In the genomic region with DNA sequence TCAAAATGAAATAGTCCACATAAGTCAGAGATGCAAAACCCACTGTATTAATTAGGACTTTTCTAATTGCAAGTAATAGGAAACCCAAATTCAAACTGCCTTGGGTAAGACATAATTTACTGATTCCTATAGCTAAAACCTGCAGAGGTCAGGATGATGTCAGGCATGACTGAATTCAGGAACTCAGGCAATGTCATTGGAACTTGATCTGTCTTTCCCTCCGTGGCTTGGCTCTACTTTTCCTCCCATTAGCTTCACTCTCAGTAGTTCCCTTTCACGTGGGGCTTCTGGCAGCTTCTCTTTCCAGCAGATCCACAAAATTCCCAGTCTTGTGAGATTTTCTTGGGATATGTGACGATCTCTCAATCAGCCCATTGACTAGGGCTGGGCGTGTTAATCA, we compare ENCODE assay signal across 24 cellular contexts. TPM values are rescaled to one million over a fixed set of nuclear protein-coding genes. Genes with fewer than 3 reads are reported as not detected.
A peak's percentile ranks its signal among the peaks of the same experiment; 100 is the strongest.
DNase-seq lines count a peak whose midpoint lies in the region; ATAC-seq and TF ChIP-seq lines count a peak whose summit lies in the region.
"Had no signal": no experiment of that assay in that cellular context is flagged by ENCODE, and none has a peak within 500 bp of the region (broad histone marks: within the 10 kb centered on the region; RNA-seq: fewer than 3 reads in every experiment).

No MANE protein-coding gene starts in this region.

- H3K27me3 Mint-ChIP-seq in CD14-positive monocyte (ENCODE audit: low read depth in 3 of 3) (peaks cover 0 to 5% (median 0%) of the 10 kb centered on the region in 3 donors), H9 (ENCODE audit: low read depth) (peaks cover 42% of the 10 kb centered on the region), brain (peaks cover 18% of the 10 kb centered on the region)

- H3K9me3 ChIP-seq in H9 (ENCODE audit: control insufficient read depth, low read depth, low read length) = no peaks in the 10 kb centered on the region
- no peaks in the 10 kb centered on the region for H3K9me3 ChIP-seq in psoas muscle
- H3K9me3 ChIP-seq: ascending aorta, testis had no signal

- WGBS in H9 (ENCODE audit: extremely low coverage, insufficient read length, low lambda C conversion rate) = no CpG with 5 or more reads among the region's 4 CpGs
- 48 to 65% (median 48%) methylated on average over 4 of the region's 4 CpGs for WGBS in psoas muscle, 3 donors

- TF ChIP-seq CTCF in CD14-positive monocyte (IDR thresholded peaks at IDR 0.05) (no peak), H9 (conservative IDR thresholded peaks at IDR 0.05) (no peak), brain (conservative IDR thresholded peaks at IDR 0.05) (no peak), psoas muscle (IDR thresholded peaks at IDR 0.05) (no peak)

- no peak overlapping the region for H4K5ac ChIP-seq in H9 (ENCODE audit: insufficient read length, low read depth, low read length)

- no peaks in the 10 kb centered on the region for H4K20me1 ChIP-seq in H9 (ENCODE audit: control insufficient read depth, insufficient read depth, insufficient read length)

- H3K9me3 Mint-ChIP-seq in CD14-positive monocyte = peaks cover 0 to 4% (median 3%) of the 10 kb centered on the region in 7 donors
- H3K9me3 Mint-ChIP-seq in H9 = peaks cover 6 to 11% of the 10 kb centered on the region in 2 experiments
- peaks cover 0 to 6% (median 3%) of the 10 kb centered on the region in 5 experiments for H3K9me3 Mint-ChIP-seq in brain

- no peak overlapping the region for H3K9ac ChIP-seq in H9 (ENCODE audit: extremely low read depth, insufficient read length, low read length)

- no peak overlapping the region for H2BK20ac ChIP-seq in H9 (ENCODE audit: low read depth, low read length, poor library complexity, severe bottlenecking)

- no peak overlapping the region for H3K56ac ChIP-seq in H9 (ENCODE audit: insufficient read length, low read depth, low read length)

- no peak for ATAC-seq in psoas muscle
- ATAC-seq in HG03354 (IDR thresholded peaks at IDR 0.05; ENCODE audit: poor library complexity, severe bottlenecking, unreplicated experiment) = no peak
- ATAC-seq: WTC11 had no signal

- H3K18ac ChIP-seq in H9 (ENCODE audit: insufficient read length, low read depth, low read length) = no peak overlapping the region

- H3K36me3 Mint-ChIP-seq in CD14-positive monocyte = peaks cover 4 to 8% of the 10 kb centered on the region in 2 donors
- peaks cover 0 to 5% (median 3%) of the 10 kb centered on the region in 3 experiments; a peak in 5 of 7 replicates for H3K36me3 Mint-ChIP-seq in H9 (ENCODE audit: insufficient read depth in 1 of 3, low read depth in 3 of 3)
- H3K36me3 Mint-ChIP-seq in brain = no peaks in the 10 kb centered on the region
- H3K36me3 Mint-ChIP-seq: CD4-positive, CD25-positive, alpha-beta regulatory T cell had no signal

- H3K4me1 Mint-ChIP-seq in CD14-positive monocyte (peaks cover 35% of the 10 kb centered on the region), H9 (peaks cover 31 to 32% of the 10 kb centered on the region in 2 experiments), brain (peaks cover 36% of the 10 kb centered on the region)

- no peak overlapping the region for H2BK15ac ChIP-seq in H9 (ENCODE audit: low read depth, low read length)

- H3K27ac ChIP-seq in H9 (ENCODE audit: insufficient read length, low read depth, low read length) (no peak overlapping the region), psoas muscle (peak overlapping the region; percentile 92)
- H3K27ac ChIP-seq: ascending aorta, testis had no signal

- DNase-seq in CD14-positive monocyte (ENCODE audit: low spot score) (no peak), H9 (no peak), psoas muscle (no peak), activated gamma-delta T cell (lab: John Stamatoyannopoulos, UW) (no peak), GOT3 (lab: John Stamatoyannopoulos, UW) (no peak)
- DNase-seq: activated CD4-positive, alpha-beta T cell treated with anti-CD3 and anti-CD28 coated beads, Interleukin-2, amount 50 U/mL, for 48 hours; activated CD8-positive, alpha-beta memory T cell treated with anti-CD3 and anti-CD28 coated beads, Interleukin-2, amount 50 U/mL, for 4 hours; activated naive CD8-positive, alpha-beta T cell treated with anti-CD3 and anti-CD28 coated beads for 36 hours; CD4-positive, CD25-positive, alpha-beta regulatory T cell; central memory CD4-positive, alpha-beta T cell; DMS 273 treated with DMSO at 0.1 percent for 48 hours; islet precursor cell; NCI-H146; NCI-H69; nucleus accumbens; spleen; stimulated activated CD4-positive, alpha-beta T cell treated with anti-CD3 and anti-CD28 coated beads, Interleukin-4, amount 100 ng/mL, for 1 hour; stimulated activated naive CD4-positive, alpha-beta T cell treated with Interleukin-2 at 50 U/mL for 16 hours; T-helper 9 cell; testis had no signal

- no peak overlapping the region for H2AK5ac ChIP-seq in H9 (ENCODE audit: insufficient read length, low read length)

- peaks cover 1% of the 10 kb centered on the region; the same call in 1 of the 2 replicates for H3K79me2 ChIP-seq in H9 (ENCODE audit: insufficient read depth, low read length)

- no peak overlapping the region for H3K4me2 ChIP-seq in H9 (ENCODE audit: insufficient read depth, insufficient read length, low read length)

- peak overlapping the region; percentile 4 for H2BK12ac ChIP-seq in H9 (ENCODE audit: insufficient read length, low read depth, low read length)

- H3K23ac ChIP-seq in H9 (ENCODE audit: insufficient read length, low read depth, low read length) = no peak overlapping the region

- H3K27ac Mint-ChIP-seq in CD14-positive monocyte = peak overlapping the region in 5 of 7 donors; percentile 65 to 97 (median 94)
- no peak overlapping the region for H3K27ac Mint-ChIP-seq in H9
- H3K27ac Mint-ChIP-seq in brain = peak overlapping the region in 2 of 5 experiments; percentile 19 to 63
- H3K27ac Mint-ChIP-seq: activated naive CD8-positive, alpha-beta T cell treated with anti-CD3 and anti-CD28 coated beads for 36 hours; CD4-positive, CD25-positive, alpha-beta regulatory T cell; WTC11 had no signal

- H2BK5ac ChIP-seq in H9 (ENCODE audit: insufficient read length, low read length) = no peak overlapping the region

- H3K23me2 ChIP-seq in H9 (ENCODE audit: insufficient read length, low read depth, low read length, poor library complexity, severe bottlenecking) = peaks cover 16% of the 10 kb centered on the region

- no peak overlapping the region for H3K4me3 Mint-ChIP-seq in CD14-positive monocyte
- no peak overlapping the region for H3K4me3 Mint-ChIP-seq in H9
- H3K4me3 Mint-ChIP-seq in brain = peak overlapping the region in 3 of 5 experiments; percentile 47 to 76 (median 64)
- H3K4me3 Mint-ChIP-seq: activated naive CD8-positive, alpha-beta T cell treated with anti-CD3 and anti-CD28 coated beads for 36 hours; WTC11 had no signal

- H3K4me3 ChIP-seq in psoas muscle = no peak overlapping the region
- H3K4me3 ChIP-seq: ascending aorta, spleen, testis had no signal

- H3T11ph ChIP-seq in H9 (ENCODE audit: low read length) = no peak overlapping the region

- no peak overlapping the region for H4K8ac ChIP-seq in H9 (replicated peaks; ENCODE audit: insufficient read length, low read depth, low read length)

- H4K91ac ChIP-seq in H9 (ENCODE audit: insufficient read length, low read depth, low read length) = no peak overlapping the region

- peaks cover 5% of the 10 kb centered on the region; the same call in 1 of the 2 replicates for H3K4me1 ChIP-seq in H9 (ENCODE audit: insufficient read depth, low read length)
- H3K4me1 ChIP-seq in psoas muscle = peaks cover 32% of the 10 kb centered on the region

- H2BK120ac ChIP-seq in H9 (ENCODE audit: low read depth, low read length, poor library complexity, severe bottlenecking) = no peak overlapping the region

- H3K27me3 ChIP-seq in H9 (ENCODE audit: insufficient read depth, low read length) (peaks cover 2% of the 10 kb centered on the region; the same call in 1 of the 2 replicates), psoas muscle (ENCODE audit: insufficient read depth in 3 of 3, low read length in 2 of 3) (no peaks in the 10 kb centered on the region)
- H3K27me3 ChIP-seq: ascending aorta, testis had no signal

- no peak overlapping the region for H3K14ac ChIP-seq in H9 (ENCODE audit: insufficient read depth, low read length)

- no peak overlapping the region for H3K4ac ChIP-seq in H9 (ENCODE audit: low read depth, low read length)

- no peaks in the 10 kb centered on the region for H3K79me1 ChIP-seq in H9 (ENCODE audit: insufficient read depth, low read depth, low read length, poor library complexity, severe bottlenecking)

- no peak overlapping the region for H2AFZ ChIP-seq in H9 (ENCODE audit: low read length)

- no peaks in the 10 kb centered on the region for H3K36me3 ChIP-seq in psoas muscle (ENCODE audit: insufficient read depth in 1 of 2, low read depth in 1 of 2)
- H3K36me3 ChIP-seq: ascending aorta, spleen had no signal

- intact Hi-C loops in CD14-positive monocyte (cut with micrococcal nuclease) = loop anchor here (5.0 to 10.0 kb wide), 7 partner anchors 53 to 303 kb away; a partner anchor contains a TSS
- intact Hi-C loops in psoas muscle (cut with DNase I) = loop anchor here (5.0 kb wide), 3 partner anchors 88 to 118 kb away; no protein-coding TSS in a partner anchor

RNA-seq across cellular contexts. Expression of a gene that starts 2.4 kb away (rescaled TPM):
- polyA plus RNA-seq in CD14-positive monocyte (10 to 100 TPM in 1 of 2 donors, 1 to 10 TPM in 1; 3.5 to 14.2 TPM), brain (ENCODE audit: insufficient read depth, low read depth, low replicate concordance) (12.2 TPM), psoas muscle (10 to 100 TPM; 13.2 to 73.2 (median 49.9) TPM)
- total RNA-seq in H9 (2021) (22.8 and 24.7 TPM in 2 replicates), psoas muscle (10 to 100 TPM; 11.0 to 49.6 (median 30.8) TPM)

Comparison
In these comparisons a context has a peak if more than half of its experiments do, and no peak if none do; other contexts are left out.
1. H3K27ac Mint-ChIP-seq: peak in CD14-positive monocyte (5 of 7); none in H9 (0 of 3).
2. H3K4me3 Mint-ChIP-seq: peak in brain (3 of 5); none in CD14-positive monocyte (0 of 2) and H9 (0 of 2).